In the genomic region with DNA sequence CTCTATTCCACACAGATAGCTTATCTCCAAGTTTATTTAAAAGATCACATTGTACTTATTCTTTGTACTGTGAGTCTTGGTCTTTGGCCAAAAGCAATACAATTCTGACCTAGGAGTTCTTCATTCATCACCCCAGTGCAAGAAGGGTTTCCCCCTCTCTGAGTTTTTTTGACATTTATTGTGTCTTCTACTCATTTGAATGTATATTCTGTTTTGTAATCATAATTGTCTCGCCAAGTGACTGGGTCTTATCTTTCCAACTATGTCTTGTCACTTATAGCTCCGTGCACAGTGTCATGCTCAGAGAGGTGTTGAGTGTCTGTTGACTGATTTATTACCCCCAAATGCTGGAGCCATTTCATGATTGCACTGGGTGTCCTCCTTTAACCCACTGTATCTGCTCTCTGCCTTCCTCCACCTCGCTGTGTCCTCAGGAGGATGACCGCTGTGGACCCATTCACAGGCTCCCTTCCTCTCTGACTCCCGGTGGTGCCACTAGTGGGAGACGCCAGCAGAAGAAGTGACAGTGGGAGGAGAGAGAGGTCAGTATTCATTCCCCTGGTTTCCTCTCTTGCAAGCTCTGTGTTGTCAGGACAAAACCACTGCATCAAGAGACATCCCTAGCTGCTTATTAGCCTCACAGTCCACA, we compare ENCODE assay signal across 1 cellular context.
TF ChIP-seq lines count a peak whose summit lies in the region.

No MANE protein-coding gene starts in this region.

TF ChIP-seq in HEK293, 187 proteins besides CTCF, POLR2A, EP300 and RAD21 (continued from another document and continues in another):
- TF ChIP-seq, protein P1, sequence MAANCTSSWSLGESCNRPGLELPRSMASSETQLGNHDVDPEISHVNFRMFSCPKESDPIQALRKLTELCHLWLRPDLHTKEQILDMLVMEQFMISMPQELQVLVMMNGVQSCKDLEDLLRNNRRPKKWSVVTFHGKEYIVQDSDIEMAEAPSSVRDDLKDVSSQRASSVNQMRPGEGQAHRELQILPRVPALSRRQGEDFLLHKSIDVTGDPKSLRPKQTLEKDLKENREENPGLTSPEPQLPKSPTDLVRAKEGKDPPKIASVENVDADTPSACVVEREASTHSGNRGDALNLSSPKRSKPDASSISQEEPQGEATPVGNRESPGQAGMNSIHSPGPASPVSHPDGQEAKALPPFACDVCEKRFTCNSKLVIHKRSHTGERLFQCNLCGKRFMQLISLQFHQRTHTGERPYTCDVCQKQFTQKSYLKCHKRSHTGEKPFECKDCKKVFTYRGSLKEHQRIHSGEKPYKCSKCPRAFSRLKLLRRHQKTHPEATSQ (tag by site-specific recombination; IDR thresholded peaks at IDR 0.05) = peak; percentile 47; the same call in 1 of the 2 replicates
- TF ChIP-seq SETDB1 (IDR thresholded peaks at IDR 0.05; ENCODE audit: insufficient read length, low read length) (no peak), ZNF658 (tag by site-specific recombination; IDR thresholded peaks at IDR 0.05) (no peak), ZNF585B (tag by site-specific recombination; IDR thresholded peaks at IDR 0.05) (no peak), ZNF621 (tag by site-specific recombination; IDR thresholded peaks at IDR 0.05) (no peak), HOXD13 (CRISPR knock-in tag; IDR thresholded peaks at IDR 0.05; ENCODE audit: borderline replicate concordance) (no peak; the same call in 1 of the 2 replicates), ZNF155 (tag by site-specific recombination; IDR thresholded peaks at IDR 0.05) (no peak), ZNF10 (tag by site-specific recombination; IDR thresholded peaks at IDR 0.05) (no peak), MEIS1 (CRISPR knock-in tag; IDR thresholded peaks at IDR 0.05; ENCODE audit: borderline replicate concordance) (peak; percentile 83), ZNF596 (tag by site-specific recombination; IDR thresholded peaks at IDR 0.05) (peak; percentile 48; the same call in 1 of the 2 replicates), EGR2 (tag by site-specific recombination; IDR thresholded peaks at IDR 0.05; ENCODE audit: low read depth) (no peak), ZNF362 (tag by site-specific recombination; IDR thresholded peaks at IDR 0.05) (no peak), ZNF654 (tag by site-specific recombination; IDR thresholded peaks at IDR 0.05; ENCODE audit: low read depth) (no peak), ZNF391 (tag by site-specific recombination; IDR thresholded peaks at IDR 0.05; ENCODE audit: borderline replicate concordance, low read depth) (0 out of 2 replicates have a peak, but pooled peaks have one; percentile 27), ZNF18 (tag by site-specific recombination; IDR thresholded peaks at IDR 0.05) (peak; percentile 81), SCRT1 (tag by site-specific recombination; IDR thresholded peaks at IDR 0.05; ENCODE audit: borderline replicate concordance) (no peak; the same call in 1 of the 2 replicates), ZNF324 (tag by site-specific recombination; IDR thresholded peaks at IDR 0.05) (peak; percentile 83; the same call in 1 of the 2 replicates), ZNF544 (tag by site-specific recombination; IDR thresholded peaks at IDR 0.05) (no peak), ZNF214 (tag by site-specific recombination; IDR thresholded peaks at IDR 0.05; ENCODE audit: borderline replicate concordance) (no peak; the same call in 1 of the 2 replicates), ZNF433 (tag by site-specific recombination; IDR thresholded peaks at IDR 0.05; ENCODE audit: low read depth) (no peak), TSHZ1 (tag by site-specific recombination; IDR thresholded peaks at IDR 0.05; ENCODE audit: borderline replicate concordance) (peak; percentile 92), HOXC10 (CRISPR knock-in tag; IDR thresholded peaks at IDR 0.05) (no peak), ZNF280D (tag by site-specific recombination; IDR thresholded peaks at IDR 0.05) (no peak), ZNF404 (tag by site-specific recombination; IDR thresholded peaks at IDR 0.05) (no peak), ZNF776 (tag by site-specific recombination; IDR thresholded peaks at IDR 0.05; ENCODE audit: borderline replicate concordance) (no peak), ZNF843 (tag by site-specific recombination; IDR thresholded peaks at IDR 0.05) (peak; percentile 96), ZNF561 (tag by site-specific recombination; IDR thresholded peaks at IDR 0.05; ENCODE audit: borderline replicate concordance) (peak; percentile 92; the same call in 1 of the 2 replicates), ZNF626 (tag by site-specific recombination; IDR thresholded peaks at IDR 0.05) (peak; percentile 16; the same call in 1 of the 2 replicates), ZFP3 (tag by site-specific recombination; IDR thresholded peaks at IDR 0.05; ENCODE audit: low read depth) (no peak), ZNF518A (tag by site-specific recombination; conservative IDR thresholded peaks at IDR 0.05; ENCODE audit: low read depth) (peak; percentile 41; the same call in 1 of the 2 replicates)
- TF ChIP-seq, protein P2, sequence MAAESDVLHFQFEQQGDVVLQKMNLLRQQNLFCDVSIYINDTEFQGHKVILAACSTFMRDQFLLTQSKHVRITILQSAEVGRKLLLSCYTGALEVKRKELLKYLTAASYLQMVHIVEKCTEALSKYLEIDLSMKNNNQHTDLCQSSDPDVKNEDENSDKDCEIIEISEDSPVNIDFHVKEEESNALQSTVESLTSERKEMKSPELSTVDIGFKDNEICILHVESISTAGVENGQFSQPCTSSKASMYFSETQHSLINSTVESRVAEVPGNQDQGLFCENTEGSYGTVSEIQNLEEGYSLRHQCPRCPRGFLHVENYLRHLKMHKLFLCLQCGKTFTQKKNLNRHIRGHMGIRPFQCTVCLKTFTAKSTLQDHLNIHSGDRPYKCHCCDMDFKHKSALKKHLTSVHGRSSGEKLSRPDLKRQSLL (tag by site-specific recombination; IDR thresholded peaks at IDR 0.05) = peak; percentile 81
- TF ChIP-seq, protein P3, sequence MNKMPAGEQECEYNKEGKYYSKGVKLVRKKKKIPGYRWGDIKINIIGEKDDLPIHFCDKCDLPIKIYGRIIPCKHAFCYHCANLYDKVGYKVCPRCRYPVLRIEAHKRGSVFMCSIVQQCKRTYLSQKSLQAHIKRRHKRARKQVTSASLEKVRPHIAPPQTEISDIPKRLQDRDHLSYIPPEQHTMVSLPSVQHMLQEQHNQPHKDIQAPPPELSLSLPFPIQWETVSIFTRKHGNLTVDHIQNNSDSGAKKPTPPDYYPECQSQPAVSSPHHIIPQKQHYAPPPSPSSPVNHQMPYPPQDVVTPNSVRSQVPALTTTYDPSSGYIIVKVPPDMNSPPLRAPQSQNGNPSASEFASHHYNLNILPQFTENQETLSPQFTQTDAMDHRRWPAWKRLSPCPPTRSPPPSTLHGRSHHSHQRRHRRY (tag by site-specific recombination; IDR thresholded peaks at IDR 0.05) = no peak
